ENCODE assay signal across 27 cellular contexts in the genomic region with DNA sequence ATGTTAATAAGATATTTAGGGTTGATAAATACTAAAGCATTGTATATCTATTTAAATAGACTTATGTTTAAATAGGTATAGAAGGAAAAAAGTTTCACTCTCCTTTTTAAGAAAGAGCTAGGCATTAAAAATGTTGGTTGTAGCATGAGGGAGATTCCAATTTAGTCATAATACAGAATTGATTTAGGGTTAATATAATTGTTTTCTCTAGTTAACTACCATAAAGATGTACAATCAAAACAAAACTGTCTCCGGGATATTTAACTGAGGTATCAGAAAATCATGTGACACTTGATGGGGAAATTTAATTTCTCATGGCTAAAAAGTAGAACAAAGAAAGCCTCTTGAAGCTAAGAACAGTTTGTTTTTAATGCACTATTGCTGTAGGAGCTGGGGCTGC. TPM values are rescaled to one million over a fixed set of nuclear protein-coding genes. Genes with fewer than 3 reads are reported as not detected.
A peak's percentile ranks its signal among the peaks of the same experiment; 100 is the strongest.
DNase-seq lines count a peak whose midpoint lies in the region; ATAC-seq, FAIRE-seq and TF ChIP-seq lines count a peak whose summit lies in the region.
"Had no signal": no experiment of that assay in that cellular context is flagged by ENCODE, and none has a peak within 500 bp of the region (broad histone marks: within the 10 kb centered on the region; RNA-seq: fewer than 3 reads in every experiment).

No MANE protein-coding gene starts in this region.

- H3K27me3 ChIP-seq in endodermal cell (ENCODE audit: control insufficient read depth, insufficient read depth, low read length, poor library complexity, severe bottlenecking) (no peaks in the 10 kb centered on the region), Karpas-422 (ENCODE audit: low read length) (no peaks in the 10 kb centered on the region)
- H3K27me3 ChIP-seq: BLaER1 treated with 17β-estradiol and CSF1 and Interleukin-3, amounts not matched to agents 10 nM and 100 nM had no signal

- H3K27me3 Mint-ChIP-seq in endodermal cell (ENCODE audit: insufficient read depth) (no peaks in the 10 kb centered on the region), immature natural killer cell (ENCODE audit: low read depth in 3 of 3) (peaks cover 0 to 3% (median 0%) of the 10 kb centered on the region in 3 donors)
- H3K27me3 Mint-ChIP-seq: B cell; CD4-positive, alpha-beta memory T cell; CD4-positive, CD25-positive, alpha-beta regulatory T cell; CD8-positive, alpha-beta memory T cell had no signal

- H3K9me2 ChIP-seq in Karpas-422 (replicated peaks; ENCODE audit: insufficient read depth, low read length) = no peaks in the 10 kb centered on the region

- H3K27ac ChIP-seq in A549 (no peak overlapping the region), endodermal cell (ENCODE audit: low read depth, low read length) (no peak overlapping the region), substantia nigra (ENCODE audit: low read depth, low read length, poor library complexity, severe bottlenecking) (no peak overlapping the region), Karpas-422 (ENCODE audit: low read length) (no peak overlapping the region)
- H3K27ac ChIP-seq: BLaER1 treated with 17β-estradiol and CSF1 and Interleukin-3, amounts not matched to agents 10 nM and 100 nM had no signal

- no peaks in the 10 kb centered on the region for H3K79me2 ChIP-seq in Karpas-422 (ENCODE audit: low read length)

- H3K4me2 ChIP-seq in A549 (no peak overlapping the region), Karpas-422 (ENCODE audit: low read depth, low read length, poor library complexity, severe bottlenecking) (no peak overlapping the region)
- H3K4me2 ChIP-seq: BLaER1 treated with 17β-estradiol and CSF1 and Interleukin-3, amounts not matched to agents 10 nM and 100 nM had no signal

- peak; percentile 61 for FAIRE-seq in A549 (lab: Jason Lieb, UNC)
- FAIRE-seq: A204.1, GM12891, GM19239 had no signal

- POLR2A ChIA-PET in A549 (lab: Yijun Ruan, JAX) = no interaction called here

- H3K4me1 ChIP-seq in A549 (no peaks in the 10 kb centered on the region), endodermal cell (ENCODE audit: control insufficient read depth, insufficient read depth, low read length) (no peaks in the 10 kb centered on the region), Karpas-422 (ENCODE audit: low read length) (no peaks in the 10 kb centered on the region)
- H3K4me1 ChIP-seq: BLaER1 treated with 17β-estradiol and CSF1 and Interleukin-3, amounts not matched to agents 10 nM and 100 nM had no signal

- no peak for DNase-seq in A549 (ENCODE audit: low read depth in 1 of 2, low spot score in 1 of 2)
- peak; percentile 1 for DNase-seq in SK-MEL-5 (ENCODE audit: low read depth, low spot score)
- DNase-seq in endodermal cell = no peak
- peak; percentile 4 for DNase-seq in medulla oblongata (ENCODE audit: extremely low spot score)
- no peak for DNase-seq in C1 segment of cervical spinal cord (lab: John Stamatoyannopoulos, UW)
- DNase-seq in substantia nigra (lab: John Stamatoyannopoulos, UW) = no peak
- DNase-seq in immature natural killer cell = no peak
- no peak for DNase-seq in Karpas-422
- DNase-seq: 8988T; AML-193; CD4-positive, alpha-beta memory T cell; CD4-positive, CD25-positive, alpha-beta regulatory T cell; CD8-positive, alpha-beta memory T cell; COR-L47; DMS 273 treated with DMSO at 0.1 percent for 48 hours; DMS153; DMS53; DMS79; DND-41; EL; GDM1 had no signal

- CTCF ChIA-PET in A549 (lab: Yijun Ruan, JAX) = no interaction called here

- peaks cover 16% of the 10 kb centered on the region; the same call in 2 of the 3 replicates for H3K9me3 ChIP-seq in A549
- no peaks in the 10 kb centered on the region for H3K9me3 ChIP-seq in endodermal cell (ENCODE audit: control insufficient read depth, low read length)
- H3K9me3 ChIP-seq in Karpas-422 (ENCODE audit: low read length) = no peaks in the 10 kb centered on the region

- in situ Hi-C loops in SK-MEL-5 (cut with HindIII; ENCODE audit: low pct_unique_long_range_greater_than_20kb, low sequenced_read_pairs) = no loop called here

- H3K36me3 ChIP-seq in endodermal cell (ENCODE audit: control insufficient read depth, insufficient read depth, low read length) = peaks cover 19% of the 10 kb centered on the region
- H3K36me3 ChIP-seq in Karpas-422 (ENCODE audit: insufficient read depth, low read length) = peaks cover 54% of the 10 kb centered on the region

- no peak overlapping the region for H2AFZ ChIP-seq in Karpas-422 (ENCODE audit: low read length)

- H3K4me3 ChIP-seq in A549 (no peak overlapping the region), endodermal cell (ENCODE audit: low read length) (no peak overlapping the region), Karpas-422 (ENCODE audit: low read length) (no peak overlapping the region)
- H3K4me3 ChIP-seq: BLaER1 treated with 17β-estradiol and CSF1 and Interleukin-3, amounts not matched to agents 10 nM and 100 nM had no signal

- TF ChIP-seq RAD21 in A549 (conservative IDR thresholded peaks at IDR 0.05 in 1 of 2, IDR thresholded peaks at IDR 0.05 in 1 of 2) = no peak

- no peaks in the 10 kb centered on the region for H4K20me1 ChIP-seq in Karpas-422 (ENCODE audit: insufficient read depth, low read depth, low read length)
- H4K20me1 ChIP-seq: BLaER1 treated with 17β-estradiol and CSF1 and Interleukin-3, amounts not matched to agents 10 nM and 100 nM had no signal

- no peak for ATAC-seq in A549

- H3K4me3 Mint-ChIP-seq in endodermal cell (no peak overlapping the region), immature natural killer cell (no peak overlapping the region)
- H3K4me3 Mint-ChIP-seq: B cell; CD14-positive monocyte; CD4-positive, alpha-beta memory T cell; CD4-positive, CD25-positive, alpha-beta regulatory T cell; CD8-positive, alpha-beta memory T cell had no signal

- no peak for TF ChIP-seq EP300 in A549 (IDR thresholded peaks at IDR 0.05)

- H3K9me3 Mint-ChIP-seq in endodermal cell (no peaks in the 10 kb centered on the region), immature natural killer cell (no peaks in the 10 kb centered on the region)

- 93% methylated on average over 1 of the region's 1 CpG for WGBS in A549 (ENCODE audit: missing lambda C conversion rate)
- 100% methylated on average over 1 of the region's 1 CpG; no CpG with 5 or more reads in 1 of the 2 experiments for WGBS in endodermal cell (ENCODE audit: insufficient coverage in 1 of 2, insufficient read length in 1 of 2), 2 experiments

- H3K36me3 Mint-ChIP-seq in endodermal cell (ENCODE audit: low read depth) = peaks cover 28% of the 10 kb centered on the region
- H3K36me3 Mint-ChIP-seq in immature natural killer cell = peaks cover 42 to 69% (median 60%) of the 10 kb centered on the region in 3 donors

- H3K27ac Mint-ChIP-seq in endodermal cell (peak overlapping the region; percentile 6), immature natural killer cell (no peak overlapping the region)
- H3K27ac Mint-ChIP-seq: B cell; CD14-positive monocyte; CD4-positive, alpha-beta memory T cell; CD4-positive, CD25-positive, alpha-beta regulatory T cell had no signal

- no peaks in the 10 kb centered on the region for H3K4me1 Mint-ChIP-seq in endodermal cell
- no peaks in the 10 kb centered on the region for H3K4me1 Mint-ChIP-seq in immature natural killer cell
- H3K4me1 Mint-ChIP-seq: B cell, CD14-positive monocyte had no signal

- H3K9ac ChIP-seq in endodermal cell (ENCODE audit: extremely low read depth, low read length, poor library complexity, severe bottlenecking) = no peak overlapping the region
- H3K9ac ChIP-seq in Karpas-422 (ENCODE audit: low read length) = no peak overlapping the region
- H3K9ac ChIP-seq: BLaER1 treated with 17β-estradiol and CSF1 and Interleukin-3, amounts not matched to agents 10 nM and 100 nM had no signal

- TF ChIP-seq CTCF in A549 (IDR thresholded peaks at IDR 0.05) (no peak), endodermal cell (conservative IDR thresholded peaks at IDR 0.05) (no peak)

- TF ChIP-seq POLR2A in A549 (IDR thresholded peaks at IDR 0.05; ENCODE audit: low read length) = no peak

TF ChIP-seq in A549, 52 proteins besides CTCF, POLR2A, EP300 and RAD21:
- TF ChIP-seq EHF (CRISPR knock-in tag; IDR thresholded peaks at IDR 0.05) = no peak
- no peak for TF ChIP-seq RARB (CRISPR knock-in tag; IDR thresholded peaks at IDR 0.05)
- no peak for TF ChIP-seq FOSB (CRISPR knock-in tag; IDR thresholded peaks at IDR 0.05)
- no peak for TF ChIP-seq CHD4 (IDR thresholded peaks at IDR 0.05; ENCODE audit: borderline replicate concordance)
- no peak for TF ChIP-seq CBX2 (IDR thresholded peaks at IDR 0.05; ENCODE audit: borderline replicate concordance, low read depth)
- no peak for TF ChIP-seq HES2 (IDR thresholded peaks at IDR 0.05)
- no peak for TF ChIP-seq RNF2 (IDR thresholded peaks at IDR 0.05; ENCODE audit: borderline replicate concordance, low read depth)
- TF ChIP-seq EHMT2 (IDR thresholded peaks at IDR 0.05; ENCODE audit: low read depth) = no peak
- no peak for TF ChIP-seq FOXS1 (CRISPR knock-in tag; IDR thresholded peaks at IDR 0.05)
- TF ChIP-seq POLR2AphosphoS2 (conservative IDR thresholded peaks at IDR 0.05; ENCODE audit: low read length) = no peak
- TF ChIP-seq HDAC2 (IDR thresholded peaks at IDR 0.05) = no peak
- TF ChIP-seq SMC3 (IDR thresholded peaks at IDR 0.05) = no peak
- TF ChIP-seq JUN (IDR thresholded peaks at IDR 0.05) = no peak

RNA-seq across cellular contexts. Expression of gene SMC2, which starts 44.1 kb away (rescaled TPM):
- polyA plus RNA-seq in A549 (2011; rRNA removed) (28.4 and 43.3 TPM in 2 replicates), A549 (2017; fragmentation: RNase III; extraction: RNeasy Plus Mini Kit Qiagen cat#74134 plus additional on column Dnase treatment) (33.1 to 35.5 TPM (median 33.9 TPM) in 3 replicates), immature natural killer cell (10 to 100 TPM in 1 of 3 donors, 1 to 10 TPM in 2; 1.2 to 23.8 (median 6.8) TPM)
- 5.5 and 5.7 TPM in 2 replicates for polyA plus RNA-seq in A549 (2012; cell fraction: cytosol; rRNA removed)
- 5.0 and 7.3 TPM in 2 replicates for polyA plus RNA-seq in A549 (2012; cell fraction: nucleus; rRNA removed)
- polyA minus RNA-seq in A549 (2011; rRNA and poly(A)+ RNA removed) = 14.5 and 15.5 TPM in 2 replicates
- total RNA-seq in SK-MEL-5 (2014; rRNA removed; shearing (Covaris generic)) = 21.5 and 25.6 TPM in 2 replicates
- 12.8 and 17.4 TPM in 2 replicates for polyA plus RNA-seq in SK-MEL-5 (2015; cell fraction: cytosol; rRNA removed)
- polyA plus RNA-seq in SK-MEL-5 (2015; cell fraction: nucleus; rRNA removed) = 18.4 and 20.4 TPM in 2 replicates
- 10 to 100 TPM; 32.3 to 32.5 TPM for total RNA-seq in endodermal cell
- 25.1 TPM for polyA plus RNA-seq in endodermal cell (2013, experiment 1 of 2)
- 24.8 TPM for polyA plus RNA-seq in endodermal cell (2013, experiment 2 of 2)
- total RNA-seq in Karpas-422 (2014; rRNA removed; shearing (Covaris generic); ENCODE audit: low replicate concordance) = 16.5 and 24.9 TPM in 2 replicates

Comparison
In these comparisons a context has a peak if more than half of its experiments do, and no peak if none do; other contexts are left out.
1. DNase-seq: peak in SK-MEL-5 (single experiment) and medulla oblongata (single experiment); none in A549 (0 of 2), endodermal cell (single experiment), C1 segment of cervical spinal cord (0 of 14), substantia nigra (0 of 49), immature natural killer cell (0 of 3) and Karpas-422 (single experiment).